ENCODE assay signal across 1 cellular context in genomic region chr4:51858605-51859211, GRCh38.
TF ChIP-seq lines count a peak whose summit lies in the region.

No MANE protein-coding gene starts in this region.

TF ChIP-seq in GM23338, 12 proteins besides CTCF, POLR2A, EP300 and RAD21 (continued from another document):
- no peak for TF ChIP-seq ZNF462 (CRISPR knock-in tag; IDR thresholded peaks at IDR 0.05)
- TF ChIP-seq NANOG (IDR thresholded peaks at IDR 0.05; ENCODE audit: borderline replicate concordance), result no peak
- no peak for TF ChIP-seq ZNF114 (CRISPR knock-in tag; IDR thresholded peaks at IDR 0.05)
- no peak for TF ChIP-seq REST (IDR thresholded peaks at IDR 0.05; ENCODE audit: unreplicated experiment)
- no peak for TF ChIP-seq JUNB (IDR thresholded peaks at IDR 0.05; ENCODE audit: unreplicated experiment)
- no peak for TF ChIP-seq STAT1 (IDR thresholded peaks at IDR 0.05; ENCODE audit: unreplicated experiment)
- TF ChIP-seq EZH2 (IDR thresholded peaks at IDR 0.05; ENCODE audit: low read depth, unreplicated experiment), result no peak
- no peak for TF ChIP-seq ETS1 (IDR thresholded peaks at IDR 0.05)
- no peak for TF ChIP-seq POLR2AphosphoS5 (IDR thresholded peaks at IDR 0.05; ENCODE audit: low read depth)
- no peak for TF ChIP-seq CREB1 (CRISPR knock-in tag; IDR thresholded peaks at IDR 0.05; ENCODE audit: low read depth)
